8 cellular contexts compared by ENCODE assay signal in genomic region chr6:143513410-143513809, GRCh38. TPM values are rescaled to one million over a fixed set of nuclear protein-coding genes. Genes with fewer than 3 reads are reported as not detected.
DNase-seq lines count a peak whose midpoint lies in the region; ATAC-seq and TF ChIP-seq lines count a peak whose summit lies in the region.

No MANE protein-coding gene starts in this region.

- peak overlapping the region; percentile 62 for H3K4me3 Mint-ChIP-seq in activated T-helper 2 cell treated with anti-CD3 and anti-CD28 coated beads, Interferon-gamma antibody, Interleukin-2, Interleukin-4, amounts not matched to agents 10 μg/mL and 5 μg/mL and 100 μg/mL, durations not matched to agents 14 hours and 24 hours and 36 hours (ENCODE audit: low read depth)
- H3K4me3 Mint-ChIP-seq in glutamatergic neuron (ENCODE audit: unreplicated experiment): no peak overlapping the region

- no peaks in the 10 kb centered on the region for H3K27me3 Mint-ChIP-seq in activated T-helper 2 cell treated with anti-CD3 and anti-CD28 coated beads, Interferon-gamma antibody, Interleukin-2, Interleukin-4, amounts not matched to agents 10 μg/mL and 5 μg/mL and 100 μg/mL, durations not matched to agents 14 hours and 24 hours and 36 hours (ENCODE audit: low read depth)
- no peaks in the 10 kb centered on the region for H3K27me3 Mint-ChIP-seq in glutamatergic neuron (ENCODE audit: unreplicated experiment)

- DNase-seq in NCI-H510A treated with DMSO at 0.1 percent for 48 hours (lab: John Stamatoyannopoulos, UW): peak; percentile 20
- DNase-seq in activated T-helper 2 cell treated with anti-CD3 and anti-CD28 coated beads, Interferon-gamma antibody, Interleukin-2, Interleukin-4, amounts not matched to agents 10 μg/mL and 5 μg/mL and 100 μg/mL, durations not matched to agents 14 hours and 24 hours and 36 hours (ENCODE audit: low spot score): peak; percentile 28
- peak; percentile 15 to 28 for DNase-seq in lung microvascular endothelial cell (ENCODE audit: low read depth in 2 of 2)
- DNase-seq in pons (ENCODE audit: low spot score): no peak
- no peak for DNase-seq in glutamatergic neuron

- H3K4me1 Mint-ChIP-seq in activated T-helper 2 cell treated with anti-CD3 and anti-CD28 coated beads, Interferon-gamma antibody, Interleukin-2, Interleukin-4, amounts not matched to agents 10 μg/mL and 5 μg/mL and 100 μg/mL, durations not matched to agents 14 hours and 24 hours and 36 hours (ENCODE audit: low read depth): peaks cover 40% of the 10 kb centered on the region
- no peaks in the 10 kb centered on the region for H3K4me1 Mint-ChIP-seq in glutamatergic neuron (ENCODE audit: low read depth, unreplicated experiment)

- peak overlapping the region; percentile 69 for H3K27ac Mint-ChIP-seq in activated T-helper 2 cell treated with anti-CD3 and anti-CD28 coated beads, Interferon-gamma antibody, Interleukin-2, Interleukin-4, amounts not matched to agents 10 μg/mL and 5 μg/mL and 100 μg/mL, durations not matched to agents 14 hours and 24 hours and 36 hours
- H3K27ac Mint-ChIP-seq in glutamatergic neuron (ENCODE audit: unreplicated experiment): no peak overlapping the region

- H3K36me3 Mint-ChIP-seq in activated T-helper 2 cell treated with anti-CD3 and anti-CD28 coated beads, Interferon-gamma antibody, Interleukin-2, Interleukin-4, amounts not matched to agents 10 μg/mL and 5 μg/mL and 100 μg/mL, durations not matched to agents 14 hours and 24 hours and 36 hours (ENCODE audit: low read depth): peaks cover 17% of the 10 kb centered on the region
- H3K36me3 Mint-ChIP-seq in glutamatergic neuron (ENCODE audit: unreplicated experiment): no peaks in the 10 kb centered on the region

- ATAC-seq in GM21360 (IDR thresholded peaks at IDR 0.05; ENCODE audit: unreplicated experiment): peak; percentile 52
- no peak for ATAC-seq in HG02610 (IDR thresholded peaks at IDR 0.05; ENCODE audit: unreplicated experiment)

- H3K27ac ChIP-seq in C4-2B: no peak overlapping the region

- intact Hi-C loops in activated T-helper 2 cell treated with anti-CD3 and anti-CD28 coated beads, Interferon-gamma antibody, Interleukin-2, Interleukin-4, amounts not matched to agents 10 μg/mL and 5 μg/mL and 100 μg/mL, durations not matched to agents 14 hours and 24 hours and 36 hours (cut with micrococcal nuclease): loop anchor here (1.0 kb wide), 1 partner anchor 500 kb away; no protein-coding TSS in a partner anchor

- no peaks in the 10 kb centered on the region for H3K9me3 Mint-ChIP-seq in activated T-helper 2 cell treated with anti-CD3 and anti-CD28 coated beads, Interferon-gamma antibody, Interleukin-2, Interleukin-4, amounts not matched to agents 10 μg/mL and 5 μg/mL and 100 μg/mL, durations not matched to agents 14 hours and 24 hours and 36 hours
- H3K9me3 Mint-ChIP-seq in glutamatergic neuron (ENCODE audit: unreplicated experiment): peaks cover 6% of the 10 kb centered on the region

- TF ChIP-seq CTCF in C4-2B (conservative IDR thresholded peaks at IDR 0.05) (peak; percentile 48), glutamatergic neuron (IDR thresholded peaks at IDR 0.05; ENCODE audit: partially characterized antibody, unreplicated experiment) (no peak)

RNA-seq across cellular contexts. Expression of gene FUCA2, which starts 1.9 kb away (rescaled TPM):
- total RNA-seq in activated T-helper 2 cell treated with anti-CD3 and anti-CD28 coated beads, Interferon-gamma antibody, Interleukin-2, Interleukin-4, amounts not matched to agents 10 μg/mL and 5 μg/mL and 100 μg/mL, durations not matched to agents 14 hours and 24 hours and 36 hours: 20.9 and 22.8 TPM in 2 replicates
- 24.4 and 29.0 TPM in 2 replicates for total RNA-seq in lung microvascular endothelial cell
- total RNA-seq in glutamatergic neuron (ENCODE audit: unreplicated experiment): 19.2 TPM

Comparison
In these comparisons a context has a peak if more than half of its experiments do, and no peak if none do; other contexts are left out.
1. DNase-seq: peak in NCI-H510A treated with DMSO at 0.1 percent for 48 hours (single experiment), activated T-helper 2 cell treated with anti-CD3 and anti-CD28 coated beads, Interferon-gamma antibody, Interleukin-2, Interleukin-4, amounts not matched to agents 10 μg/mL and 5 μg/mL and 100 μg/mL, durations not matched to agents 14 hours and 24 hours and 36 hours (single experiment) and lung microvascular endothelial cell (2 of 2); none in pons (single experiment) and glutamatergic neuron (single experiment).